18 cellular contexts compared by ENCODE assay signal in genomic region chr6:115712562-115712961, GRCh38.
DNase-seq lines count a peak whose midpoint lies in the region; ATAC-seq and TF ChIP-seq lines count a peak whose summit lies in the region.
"Had no signal": no experiment of that assay in that cellular context is flagged by ENCODE, and none has a peak within 500 bp of the region (broad histone marks: within the 10 kb centered on the region; RNA-seq: fewer than 3 reads in every experiment).

No MANE protein-coding gene starts in this region.

- peak; percentile 38 for DNase-seq in inferior parietal cortex (ENCODE audit: extremely low spot score)
- peak; percentile 75 for DNase-seq in putamen (ENCODE audit: low spot score)
- DNase-seq in body of pancreas: no peak
- DNase-seq: ACHN; AML-193; CD4-positive, alpha-beta memory T cell; DMS153; DMS79; GDM1; GOT3; H7 had no signal

- no peaks in the 10 kb centered on the region for H3K27me3 ChIP-seq in body of pancreas
- H3K27me3 ChIP-seq: BLaER1 had no signal

- peaks cover 5% of the 10 kb centered on the region for H3K27me3 Mint-ChIP-seq in brain
- H3K27me3 Mint-ChIP-seq: CD4-positive, alpha-beta memory T cell had no signal

- TF ChIP-seq CTCF in brain (conservative IDR thresholded peaks at IDR 0.05) (no peak), body of pancreas (IDR thresholded peaks at IDR 0.05) (no peak)

- peaks cover 10% of the 10 kb centered on the region for H3K4me1 Mint-ChIP-seq in brain
- H3K4me1 Mint-ChIP-seq: CD14-positive monocyte; CD4-positive, alpha-beta memory T cell had no signal

- H3K36me3 ChIP-seq in body of pancreas (replicated peaks in 1 of 2; ENCODE audit: insufficient read depth in 1 of 2, low read depth in 2 of 2): no peaks in the 10 kb centered on the region
- H3K36me3 ChIP-seq: BLaER1 had no signal

- no peak overlapping the region for H3K27ac ChIP-seq in body of pancreas
- H3K27ac ChIP-seq: BLaER1 had no signal

- no peaks in the 10 kb centered on the region for H3K9me3 Mint-ChIP-seq in brain

- 35 to 37% methylated on average over 4 of the region's 4 CpGs for WGBS in body of pancreas, 2 donors

- ATAC-seq in body of pancreas: no peak
- no peak for ATAC-seq in GM21529 (IDR thresholded peaks at IDR 0.05; ENCODE audit: unreplicated experiment)
- ATAC-seq in HG03045 (IDR thresholded peaks at IDR 0.05; ENCODE audit: unreplicated experiment): no peak
- no peak for ATAC-seq in GM18873 (IDR thresholded peaks at IDR 0.05; ENCODE audit: low FRiP score, unreplicated experiment)
- ATAC-seq: HCT116 had no signal

- TF ChIP-seq POLR2A in body of pancreas (IDR thresholded peaks at IDR 0.05): no peak

- H3K27ac Mint-ChIP-seq in brain: peak overlapping the region in 1 of 5 experiments; percentile 14
- H3K27ac Mint-ChIP-seq: CD14-positive monocyte; CD4-positive, alpha-beta memory T cell had no signal

- H3K4me3 ChIP-seq in body of pancreas: no peak overlapping the region
- H3K4me3 ChIP-seq: BLaER1 had no signal

- no peaks in the 10 kb centered on the region for H3K36me3 Mint-ChIP-seq in brain
- H3K36me3 Mint-ChIP-seq: CD14-positive monocyte; CD4-positive, alpha-beta memory T cell had no signal

- H3K9me3 ChIP-seq in body of pancreas: no peaks in the 10 kb centered on the region
- H3K9me3 ChIP-seq: BLaER1 had no signal

- peak overlapping the region in 3 of 5 experiments; percentile 10 to 15 (median 11) for H3K4me3 Mint-ChIP-seq in brain
- H3K4me3 Mint-ChIP-seq: CD14-positive monocyte; CD4-positive, alpha-beta memory T cell had no signal

- intact Hi-C loops in body of pancreas (cut with DNase I): no loop called here

- H3K4me1 ChIP-seq in body of pancreas: no peaks in the 10 kb centered on the region
- H3K4me1 ChIP-seq: BLaER1 had no signal

Comparison
In these comparisons a context has a peak if more than half of its experiments do, and no peak if none do; other contexts are left out.
1. DNase-seq: peak in inferior parietal cortex (single experiment) and putamen (single experiment); none in body of pancreas (0 of 4).